12 cellular contexts compared by ENCODE assay signal in genomic region chr3:57972421-57973111, GRCh38. TPM values are rescaled to one million over a fixed set of nuclear protein-coding genes. Genes with fewer than 3 reads are reported as not detected.
A peak's percentile ranks its signal among the peaks of the same experiment; 100 is the strongest.
DNase-seq lines count a peak whose midpoint lies in the region; FAIRE-seq and TF ChIP-seq lines count a peak whose summit lies in the region.
"Had no signal": no experiment of that assay in that cellular context is flagged by ENCODE, and none has a peak within 500 bp of the region (broad histone marks: within the 10 kb centered on the region; RNA-seq: fewer than 3 reads in every experiment).

No MANE protein-coding gene starts in this region.

- intact Hi-C loops in CD14-positive monocyte (cut with micrococcal nuclease): no loop called here
- intact Hi-C loops in posterior vena cava (cut with DNase I): no loop called here

- TF ChIP-seq CTCF in CD14-positive monocyte (IDR thresholded peaks at IDR 0.05): no peak
- no peak for TF ChIP-seq CTCF in H1 (IDR thresholded peaks at IDR 0.05; ENCODE audit: control extremely low read depth in 1 of 3, insufficient read depth in 1 of 3, low read depth in 1 of 3, low read length in 3 of 3)

- H3K27ac ChIP-seq in H1 (ENCODE audit: low read depth, low read length) (no peak overlapping the region), neuronal stem cell (replicated peaks; ENCODE audit: low read length) (no peak overlapping the region)

- peaks cover 0 to 10% (median 3%) of the 10 kb centered on the region in 4 experiments; a peak in 6 of 7 replicates for H3K4me1 ChIP-seq in H1 (replicated peaks in 1 of 4; ENCODE audit: control insufficient read depth in 3 of 4, insufficient read depth in 4 of 4, low read length in 3 of 4)
- H3K4me1 ChIP-seq in neuronal stem cell (ENCODE audit: control insufficient read depth in 2 of 2, insufficient read depth in 1 of 2, low read depth in 1 of 2, low read length in 2 of 2): peaks cover 4 to 14% of the 10 kb centered on the region in 2 donors

- H3K9me3 ChIP-seq in H1 (ENCODE audit: insufficient read depth in 2 of 2, low read depth in 1 of 2, low read length in 1 of 2): no peaks in the 10 kb centered on the region
- no peaks in the 10 kb centered on the region for H3K9me3 ChIP-seq in neuronal stem cell (replicated peaks in 1 of 2; ENCODE audit: control insufficient read depth in 2 of 2, insufficient read depth in 1 of 2, low read depth in 1 of 2, low read length in 2 of 2)

- H3K4me1 Mint-ChIP-seq in CD14-positive monocyte: peaks cover 29% of the 10 kb centered on the region

- H3K4me3 Mint-ChIP-seq in CD14-positive monocyte: peak overlapping the region in 1 of 2 donors; percentile 35
- H3K4me3 Mint-ChIP-seq: activated CD8-positive, alpha-beta T cell treated with anti-CD3 and anti-CD28 coated beads, Interleukin-2, amount 10 ng/mL, durations not matched to agents 7 days and 5 days; T-helper 1 cell treated with Interleukin-12 subunit alpha and Interleukin-12 subunit beta and Interleukin-4 antibody, amounts not matched to agents 30 μg/mL and 1 μg/mL, for 36 hours had no signal

- H3K14ac ChIP-seq in H1 (ENCODE audit: insufficient read length): no peak overlapping the region
- no peak overlapping the region for H3K14ac ChIP-seq in neuronal stem cell (ENCODE audit: low read length)

- H3K79me2 ChIP-seq in H1 (ENCODE audit: control insufficient read depth in 1 of 2, insufficient read depth in 2 of 2, low read length in 2 of 2): no peaks in the 10 kb centered on the region

- H4K91ac ChIP-seq in H1 (replicated peaks; ENCODE audit: insufficient read length, low read length): no peak overlapping the region
- no peak overlapping the region for H4K91ac ChIP-seq in neuronal stem cell (ENCODE audit: low read depth, low read length, poor library complexity)

- no peak overlapping the region for H3K23ac ChIP-seq in H1 (ENCODE audit: insufficient read length)
- no peak overlapping the region for H3K23ac ChIP-seq in neuronal stem cell (ENCODE audit: low read depth, low read length, poor library complexity)

- H4K8ac ChIP-seq in H1 (ENCODE audit: extremely low read depth, insufficient read depth, low read length): no peak overlapping the region
- no peak overlapping the region for H4K8ac ChIP-seq in neuronal stem cell (ENCODE audit: low read depth, low read length)

- TF ChIP-seq RAD21 in H1 (IDR thresholded peaks at IDR 0.05 in 1 of 2, conservative IDR thresholded peaks at IDR 0.05 in 1 of 2; ENCODE audit: low read depth in 2 of 2, low read length in 2 of 2): no peak

- H2AK5ac ChIP-seq in H1 (ENCODE audit: low read depth, low read length) (no peak overlapping the region), neuronal stem cell (ENCODE audit: low read depth, low read length) (no peak overlapping the region)

- H2BK12ac ChIP-seq in H1 (ENCODE audit: low read depth, low read length): peak overlapping the region; percentile 68; the same call in 1 of the 2 replicates
- no peak overlapping the region for H2BK12ac ChIP-seq in neuronal stem cell (ENCODE audit: low read length)

- H3K56ac ChIP-seq in H1 (replicated peaks; ENCODE audit: insufficient read length, low read depth, low read length): no peak overlapping the region

- H3K9me3 Mint-ChIP-seq in CD14-positive monocyte: peaks cover 0 to 2% (median 0%) of the 10 kb centered on the region in 7 donors
- H3K9me3 Mint-ChIP-seq: T-helper 1 cell treated with Interleukin-12 subunit alpha and Interleukin-12 subunit beta and Interleukin-4 antibody, amounts not matched to agents 30 μg/mL and 1 μg/mL, for 36 hours had no signal

- H3K4me3 ChIP-seq in H1 (ENCODE audit: extremely low read depth in 1 of 4, insufficient read depth in 2 of 4, low read depth in 3 of 4, low read length in 4 of 4): no peak overlapping the region
- no peak overlapping the region for H3K4me3 ChIP-seq in neuronal stem cell (ENCODE audit: low read length in 2 of 2)

- H2AFZ ChIP-seq in H1 (ENCODE audit: low read length) (peak overlapping the region; percentile 89; the same call in 1 of the 2 replicates), neuronal stem cell (ENCODE audit: low read length) (peak overlapping the region; percentile 78)

- TF ChIP-seq POLR2A in H1 (IDR thresholded peaks at IDR 0.05; ENCODE audit: control extremely low read depth in 1 of 2, low read depth in 2 of 2, low read length in 2 of 2): no peak

- peak overlapping the region; percentile 48; the same call in 1 of the 2 replicates for H3K18ac ChIP-seq in H1 (ENCODE audit: extremely low read depth, low read length)
- H3K18ac ChIP-seq in neuronal stem cell (ENCODE audit: low read length): peak overlapping the region; percentile 5

- H2BK20ac ChIP-seq in H1 (ENCODE audit: low read length): peak overlapping the region; percentile 13; the same call in 1 of the 2 replicates

- WGBS in H1 (ENCODE audit: extremely low coverage in 1 of 2, insufficient coverage in 1 of 2, insufficient read length in 1 of 2, insufficient replicate concordance in 2 of 2, low coverage in 1 of 2, low lambda C conversion rate in 2 of 2, missing lambda C conversion rate in 1 of 2), 2 experiments: 85% methylated on average over 10 of the region's 10 CpGs; no CpG with 5 or more reads in 1 of the 2 experiments
- WGBS in neuronal stem cell (ENCODE audit: extremely low coverage in 2 of 2, insufficient read length in 2 of 2, insufficient replicate concordance in 1 of 2), 2 donors: no CpG with 5 or more reads among the region's 10 CpGs

- no peaks in the 10 kb centered on the region for H4K20me1 ChIP-seq in H1 (replicated peaks in 1 of 2; ENCODE audit: control insufficient read depth in 1 of 2, insufficient read depth in 2 of 2, low read length in 2 of 2)

- H4K5ac ChIP-seq in H1 (ENCODE audit: insufficient read length, low read depth, low read length): no peak overlapping the region

- H2BK15ac ChIP-seq in H1 (ENCODE audit: low read length) (peak overlapping the region; percentile 72; the same call in 1 of the 2 replicates), neuronal stem cell (ENCODE audit: low read length) (no peak overlapping the region)

- FAIRE-seq in H1 (lab: Jason Lieb, UNC): no peak

- peak overlapping the region; percentile 57 for H3K4ac ChIP-seq in H1 (replicated peaks; ENCODE audit: insufficient read length, low read depth, low read length)
- no peak overlapping the region for H3K4ac ChIP-seq in neuronal stem cell (ENCODE audit: low read length)

- peak overlapping the region in 5 of 7 donors; percentile 38 to 64 (median 54) for H3K27ac Mint-ChIP-seq in CD14-positive monocyte
- H3K27ac Mint-ChIP-seq: activated CD8-positive, alpha-beta T cell treated with anti-CD3 and anti-CD28 coated beads, Interleukin-2, amount 10 ng/mL, durations not matched to agents 7 days and 5 days; T-helper 1 cell treated with Interleukin-12 subunit alpha and Interleukin-12 subunit beta and Interleukin-4 antibody, amounts not matched to agents 30 μg/mL and 1 μg/mL, for 36 hours had no signal

- H2BK120ac ChIP-seq in H1 (replicated peaks; ENCODE audit: low read depth, low read length): no peak overlapping the region
- H2BK120ac ChIP-seq in neuronal stem cell (ENCODE audit: low read depth, low read length): no peak overlapping the region

- DNase-seq in CD14-positive monocyte (ENCODE audit: low spot score) (no peak), LoVo (ENCODE audit: low spot score) (peak; percentile 81), H1 (ENCODE audit: low read depth in 1 of 2, low spot score in 2 of 2) (no peak), neuronal stem cell (ENCODE audit: low spot score) (no peak), T-helper 2 cell (no peak), SIG-M5 treated with dmso at 0.1 percent for 504 hours (lab: John Stamatoyannopoulos, UW; ENCODE audit: unreplicated experiment) (no peak), posterior vena cava (ENCODE audit: low spot score) (no peak)
- no peak for DNase-seq in activated CD8-positive, alpha-beta memory T cell treated with anti-CD3 and anti-CD28 coated beads for 24 hours
- DNase-seq: activated CD8-positive, alpha-beta T cell treated with anti-CD3 and anti-CD28 coated beads, Interleukin-2, amount 10 ng/mL, durations not matched to agents 7 days and 5 days; NCI-H82; occipital lobe had no signal

- H3K27me3 Mint-ChIP-seq in CD14-positive monocyte (ENCODE audit: low read depth in 3 of 3): peaks cover 2 to 10% (median 2%) of the 10 kb centered on the region in 3 donors

- CTCF ChIA-PET in H1 (lab: Charles Lee; ENCODE audit: partially characterized antibody): interaction anchor here (0.9 to 2.5 kb wide), 8 partner anchors 9 to 195 kb away, joined by 3 to 6 read pairs (median 4); partner anchors contain the start of gene FLNB

- H3K79me1 ChIP-seq in H1 (ENCODE audit: low read depth, low read length) (no peaks in the 10 kb centered on the region), neuronal stem cell (ENCODE audit: low read depth, low read length) (no peaks in the 10 kb centered on the region)

- peaks cover 0 to 3% of the 10 kb centered on the region in 2 donors for H3K36me3 Mint-ChIP-seq in CD14-positive monocyte

- no peaks in the 10 kb centered on the region for H3K23me2 ChIP-seq in H1 (ENCODE audit: low read depth, low read length)

- H3K27me3 ChIP-seq in H1 (replicated peaks in 1 of 4; ENCODE audit: control insufficient read depth in 3 of 4, extremely low read depth in 1 of 4, insufficient read depth in 3 of 4, low read length in 3 of 4): no peaks in the 10 kb centered on the region
- no peaks in the 10 kb centered on the region for H3K27me3 ChIP-seq in neuronal stem cell (ENCODE audit: control insufficient read depth in 3 of 3, insufficient read depth in 3 of 3, low read depth in 1 of 3, low read length in 3 of 3)

- H3K9ac ChIP-seq in H1 (replicated peaks in 1 of 4; ENCODE audit: extremely low read depth in 1 of 4, low read depth in 3 of 4, low read length in 3 of 4) (no peak overlapping the region), neuronal stem cell (ENCODE audit: low read depth, low read length, poor library complexity) (no peak overlapping the region)

- TF ChIP-seq EP300 in H1 (IDR thresholded peaks at IDR 0.05; ENCODE audit: borderline replicate concordance in 1 of 2, low read depth in 2 of 2, low read length in 2 of 2): no peak

- POLR2A ChIA-PET in H1 (lab: Charles Lee; ENCODE audit: partially characterized antibody): interaction anchor here (1.0 to 1.6 kb wide), 4 partner anchors 10 to 67 kb away, joined by 3 to 4 read pairs (median 4); no protein-coding TSS in a partner anchor

- no peaks in the 10 kb centered on the region for H3K36me3 ChIP-seq in H1 (ENCODE audit: control insufficient read depth in 2 of 4, insufficient read depth in 4 of 4, low read length in 3 of 4)
- no peaks in the 10 kb centered on the region for H3K36me3 ChIP-seq in neuronal stem cell (replicated peaks in 1 of 2; ENCODE audit: control insufficient read depth in 2 of 2, insufficient read depth in 2 of 2, low read length in 2 of 2)

- H2BK5ac ChIP-seq in H1 (ENCODE audit: low read depth, low read length): peak overlapping the region; percentile 56; the same call in 1 of the 2 replicates
- H2BK5ac ChIP-seq in neuronal stem cell (ENCODE audit: low read length): no peak overlapping the region

- H3K4me2 ChIP-seq in H1 (ENCODE audit: insufficient read depth in 1 of 2, low read depth in 2 of 2, low read length in 2 of 2): no peak overlapping the region
- no peak overlapping the region for H3K4me2 ChIP-seq in neuronal stem cell (ENCODE audit: insufficient read depth, low read length, poor library complexity, severe bottlenecking)

RNA-seq across cellular contexts. Expression of gene FLNB, which starts 35.7 kb away (rescaled TPM):
- polyA plus RNA-seq in CD14-positive monocyte (1 to 10 TPM in 1 of 2 donors, under 1 TPM in 1; 0.47 to 2.1 TPM), H1 (2011; rRNA removed) (72.2 and 72.3 TPM in 2 replicates)
- total RNA-seq in H1 (2021; fragmentation: NEBNext Ultra II Directional; extraction: Animal tissue kit (Norgen Biotek cat#: 25700)): 118 and 122 TPM in 2 replicates
- polyA plus RNA-seq in H1 (2011; cell fraction: cytosol; rRNA removed): 53.0 TPM
- 599 TPM for polyA plus RNA-seq in H1 (2011; cell fraction: nucleus; rRNA removed)
- polyA plus RNA-seq in H1 (2012, experiment 1 of 2): 82.4 to 123 TPM (median 108 TPM) in 4 replicates
- 47.2 TPM for polyA plus RNA-seq in H1 (2012, experiment 2 of 2)
- 96.1 TPM for polyA plus RNA-seq in H1 (2013, experiment 1 of 2)
- polyA plus RNA-seq in H1 (2013, experiment 2 of 2): 85.9 TPM
- polyA minus RNA-seq in H1 (2011; rRNA and poly(A)+ RNA removed): 249 and 262 TPM in 2 replicates
- 121 TPM for polyA minus RNA-seq in H1 (2011; cell fraction: cytosol; rRNA and poly(A)+ RNA removed)
- polyA minus RNA-seq in H1 (2011; cell fraction: nucleus; rRNA and poly(A)+ RNA removed): 391 TPM
- polyA plus RNA-seq in neuronal stem cell (2013, experiment 1 of 2): 19.0 TPM
- 20.1 TPM for polyA plus RNA-seq in neuronal stem cell (2013, experiment 2 of 2)
- 100 to 1,000 TPM; 130 to 133 TPM for total RNA-seq in posterior vena cava
